In genomic region chr12:32490801-32491200, GRCh38 we compare ENCODE assay signal across 1 cellular context.
TF ChIP-seq lines count a peak whose summit lies in the region.

No MANE protein-coding gene starts in this region.

TF ChIP-seq in GM23338, 12 proteins besides CTCF, POLR2A, EP300 and RAD21 (continued from another document):
- TF ChIP-seq ETS1 (IDR thresholded peaks at IDR 0.05): no peak
- TF ChIP-seq EZH2 (IDR thresholded peaks at IDR 0.05; ENCODE audit: low read depth, unreplicated experiment): no peak
- no peak for TF ChIP-seq STAT1 (IDR thresholded peaks at IDR 0.05; ENCODE audit: unreplicated experiment)
